In genomic region chr2:73489053-73489452, GRCh38 we compare ENCODE assay signal across 24 cellular contexts.
DNase-seq lines count a peak whose midpoint lies in the region; ATAC-seq lines count a peak whose summit lies in the region.
"Had no signal": no experiment of that assay in that cellular context is flagged by ENCODE, and none has a peak within 500 bp of the region (broad histone marks: within the 10 kb centered on the region; RNA-seq: fewer than 3 reads in every experiment).

No MANE protein-coding gene starts in this region.

- peaks cover 12% of the 10 kb centered on the region for H3K4me1 Mint-ChIP-seq in stimulated activated naive CD8-positive, alpha-beta T cell treated with anti-CD3 and anti-CD28 coated beads, Interleukin-15, Interleukin-2, amounts not matched to agents 100 ng/mL and 50 ng/mL, for 24 hours (ENCODE audit: low read depth)
- H3K4me1 Mint-ChIP-seq in activated CD4-positive, alpha-beta memory T cell treated with anti-CD3 and anti-CD28 coated beads, Interleukin-2, amount 10 ng/mL, durations not matched to agents 7 days and 5 days, result peaks cover 8% of the 10 kb centered on the region
- H3K4me1 Mint-ChIP-seq: B cell had no signal

- H3K27me3 Mint-ChIP-seq in stimulated activated naive CD8-positive, alpha-beta T cell treated with anti-CD3 and anti-CD28 coated beads, Interleukin-15, Interleukin-2, amounts not matched to agents 100 ng/mL and 50 ng/mL, for 24 hours, result no peaks in the 10 kb centered on the region
- no peaks in the 10 kb centered on the region for H3K27me3 Mint-ChIP-seq in activated CD4-positive, alpha-beta memory T cell treated with anti-CD3 and anti-CD28 coated beads, Interleukin-2, amount 10 ng/mL, durations not matched to agents 7 days and 5 days
- H3K27me3 Mint-ChIP-seq: activated CD4-positive, alpha-beta T cell treated with anti-CD3 and anti-CD28 coated beads for 36 hours; activated naive CD4-positive, alpha-beta T cell treated with anti-CD3 and anti-CD28 coated beads, Interleukin-2, amount 10 ng/mL, durations not matched to agents 7 days and 5 days; B cell; T-cell had no signal

- peaks cover 7% of the 10 kb centered on the region for H3K9me3 Mint-ChIP-seq in stimulated activated naive CD8-positive, alpha-beta T cell treated with anti-CD3 and anti-CD28 coated beads, Interleukin-15, Interleukin-2, amounts not matched to agents 100 ng/mL and 50 ng/mL, for 24 hours
- H3K9me3 Mint-ChIP-seq in activated CD4-positive, alpha-beta memory T cell treated with anti-CD3 and anti-CD28 coated beads, Interleukin-2, amount 10 ng/mL, durations not matched to agents 7 days and 5 days, result peaks cover 3% of the 10 kb centered on the region
- H3K9me3 Mint-ChIP-seq: neural crest cell, T-cell had no signal

- no peak overlapping the region for H3K4me3 Mint-ChIP-seq in stimulated activated naive CD8-positive, alpha-beta T cell treated with anti-CD3 and anti-CD28 coated beads, Interleukin-15, Interleukin-2, amounts not matched to agents 100 ng/mL and 50 ng/mL, for 24 hours
- no peak overlapping the region for H3K4me3 Mint-ChIP-seq in activated CD4-positive, alpha-beta memory T cell treated with anti-CD3 and anti-CD28 coated beads, Interleukin-2, amount 10 ng/mL, durations not matched to agents 7 days and 5 days
- H3K4me3 Mint-ChIP-seq: activated CD4-positive, alpha-beta T cell treated with anti-CD3 and anti-CD28 coated beads for 36 hours; activated naive CD4-positive, alpha-beta T cell treated with anti-CD3 and anti-CD28 coated beads, Interleukin-2, amount 10 ng/mL, durations not matched to agents 7 days and 5 days; B cell; neural crest cell; T-cell had no signal

- intact Hi-C loops in Right ventricle myocardium superior (cut with DNase I), result no loop called here

- peaks cover 69% of the 10 kb centered on the region for H3K36me3 Mint-ChIP-seq in stimulated activated naive CD8-positive, alpha-beta T cell treated with anti-CD3 and anti-CD28 coated beads, Interleukin-15, Interleukin-2, amounts not matched to agents 100 ng/mL and 50 ng/mL, for 24 hours (ENCODE audit: low read depth)
- H3K36me3 Mint-ChIP-seq in activated CD4-positive, alpha-beta memory T cell treated with anti-CD3 and anti-CD28 coated beads, Interleukin-2, amount 10 ng/mL, durations not matched to agents 7 days and 5 days (ENCODE audit: low read depth), result peaks cover 52% of the 10 kb centered on the region

- ATAC-seq in stimulated activated naive CD8-positive, alpha-beta T cell treated with anti-CD3 and anti-CD28 coated beads, Interleukin-15, Interleukin-2, amounts not matched to agents 100 U/mL and 50 U/mL, for 24 hours, result no peak
- ATAC-seq in HG02885 (IDR thresholded peaks at IDR 0.05; ENCODE audit: poor library complexity, unreplicated experiment), result peak; percentile 73
- no peak for ATAC-seq in Right ventricle myocardium superior (ENCODE audit: poor library complexity)
- ATAC-seq: activated CD4-positive, alpha-beta T cell treated with anti-CD3 and anti-CD28 coated beads for 36 hours; esophagus mucosa; Panc1; sciatic nerve; T-cell had no signal

- CTCF ChIA-PET in activated CD4-positive, alpha-beta memory T cell treated with anti-CD3 and anti-CD28 coated beads, Interleukin-2, amount 10 ng/mL, durations not matched to agents 7 days and 5 days (lab: Charles Lee), result no interaction called here

- H3K27ac Mint-ChIP-seq in stimulated activated naive CD8-positive, alpha-beta T cell treated with anti-CD3 and anti-CD28 coated beads, Interleukin-15, Interleukin-2, amounts not matched to agents 100 ng/mL and 50 ng/mL, for 24 hours, result peak overlapping the region; percentile 40
- no peak overlapping the region for H3K27ac Mint-ChIP-seq in activated CD4-positive, alpha-beta memory T cell treated with anti-CD3 and anti-CD28 coated beads, Interleukin-2, amount 10 ng/mL, durations not matched to agents 7 days and 5 days
- H3K27ac Mint-ChIP-seq: activated CD4-positive, alpha-beta T cell treated with anti-CD3 and anti-CD28 coated beads for 36 hours; activated naive CD4-positive, alpha-beta T cell treated with anti-CD3 and anti-CD28 coated beads, Interleukin-2, amount 10 ng/mL, durations not matched to agents 7 days and 5 days; B cell; T-cell had no signal

- no peak for DNase-seq in stimulated activated naive CD8-positive, alpha-beta T cell treated with anti-CD3 and anti-CD28 coated beads, Interleukin-15, Interleukin-2, amounts not matched to agents 100 U/mL and 50 U/mL, for 24 hours
- peak; percentile 72 for DNase-seq in MV-4-11 (lab: John Stamatoyannopoulos, UW)
- no peak for DNase-seq in HUDEP-2 (lab: John Stamatoyannopoulos, UW; ENCODE audit: unreplicated experiment in 76 of 76)
- no peak for DNase-seq in activated CD4-positive, alpha-beta memory T cell treated with anti-CD3 and anti-CD28 coated beads, Interleukin-2, amount 10 ng/mL, durations not matched to agents 7 days and 5 days
- DNase-seq in SHP77 treated with DMSO at 0.1 percent for 48 hours (lab: John Stamatoyannopoulos, UW), result no peak
- DNase-seq in Right ventricle myocardium superior, result no peak
- DNase-seq: activated CD4-positive, alpha-beta T cell treated with anti-CD3 and anti-CD28 coated beads for 36 hours; activated naive CD4-positive, alpha-beta T cell treated with anti-CD3 and anti-CD28 coated beads, Interleukin-2, amount 10 ng/mL, durations not matched to agents 7 days and 5 days; activated T-cell treated with anti-CD3 and anti-CD28 coated beads, Interleukin-2, amount 50 U/mL, for 48 hours; anterior cingulate cortex; cortex of kidney; DMS53; foreskin melanocyte; NCI-H2171; NCI-H510A treated with DMSO at 0.1 percent for 48 hours; T-cell; trophoblast cell had no signal

- POLR2A ChIA-PET in activated CD4-positive, alpha-beta memory T cell treated with anti-CD3 and anti-CD28 coated beads, Interleukin-2, amount 10 ng/mL, durations not matched to agents 7 days and 5 days (lab: Charles Lee), result no interaction called here
